In the genomic region with DNA sequence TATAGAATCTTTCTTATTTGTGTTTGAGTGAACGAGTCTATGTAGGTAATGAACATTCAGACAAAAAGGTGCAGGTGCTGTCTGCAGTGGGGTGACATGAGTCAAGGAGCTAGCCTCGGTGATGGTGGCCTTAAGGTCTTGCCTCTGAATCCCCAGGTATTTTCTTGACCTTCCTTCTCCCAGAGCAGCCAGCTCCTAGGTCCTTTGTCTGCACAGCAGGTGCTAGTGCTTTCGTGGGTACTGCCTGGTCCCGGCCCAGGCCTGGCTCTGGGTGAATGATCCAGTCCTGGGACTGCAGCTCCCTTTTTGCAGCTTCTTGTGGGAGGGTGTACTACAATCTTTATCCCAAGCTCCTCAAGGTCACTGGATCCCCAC, we compare ENCODE assay signal across 3 cellular contexts.
TF ChIP-seq lines count a peak whose summit lies in the region.

No MANE protein-coding gene starts in this region.

TF ChIP-seq in liver, 16 proteins besides CTCF, POLR2A, EP300 and RAD21:
- TF ChIP-seq JUND (IDR thresholded peaks at IDR 0.05) (no peak), HNF4G (IDR thresholded peaks at IDR 0.05) (no peak), TAF1 (conservative IDR thresholded peaks at IDR 0.05) (no peak), FOXA1 (IDR thresholded peaks at IDR 0.05) (no peak), HNF4A (conservative IDR thresholded peaks at IDR 0.05) (no peak), SP1 (IDR thresholded peaks at IDR 0.05) (no peak), YY1 (IDR thresholded peaks at IDR 0.05) (no peak), NR2F2 (IDR thresholded peaks at IDR 0.05) (no peak), EGR1 (IDR thresholded peaks at IDR 0.05; ENCODE audit: low read depth in 2 of 2) (no peak), GABPA (IDR thresholded peaks at IDR 0.05 in 1 of 2, conservative IDR thresholded peaks at IDR 0.05 in 1 of 2) (no peak), FOXA2 (IDR thresholded peaks at IDR 0.05) (no peak), RXRA (IDR thresholded peaks at IDR 0.05) (no peak)
- TF ChIP-seq, protein P1, sequence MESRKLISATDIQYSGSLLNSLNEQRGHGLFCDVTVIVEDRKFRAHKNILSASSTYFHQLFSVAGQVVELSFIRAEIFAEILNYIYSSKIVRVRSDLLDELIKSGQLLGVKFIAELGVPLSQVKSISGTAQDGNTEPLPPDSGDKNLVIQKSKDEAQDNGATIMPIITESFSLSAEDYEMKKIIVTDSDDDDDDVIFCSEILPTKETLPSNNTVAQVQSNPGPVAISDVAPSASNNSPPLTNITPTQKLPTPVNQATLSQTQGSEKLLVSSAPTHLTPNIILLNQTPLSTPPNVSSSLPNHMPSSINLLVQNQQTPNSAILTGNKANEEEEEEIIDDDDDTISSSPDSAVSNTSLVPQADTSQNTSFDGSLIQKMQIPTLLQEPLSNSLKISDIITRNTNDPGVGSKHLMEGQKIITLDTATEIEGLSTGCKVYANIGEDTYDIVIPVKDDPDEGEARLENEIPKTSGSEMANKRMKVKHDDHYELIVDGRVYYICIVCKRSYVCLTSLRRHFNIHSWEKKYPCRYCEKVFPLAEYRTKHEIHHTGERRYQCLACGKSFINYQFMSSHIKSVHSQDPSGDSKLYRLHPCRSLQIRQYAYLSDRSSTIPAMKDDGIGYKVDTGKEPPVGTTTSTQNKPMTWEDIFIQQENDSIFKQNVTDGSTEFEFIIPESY (IDR thresholded peaks at IDR 0.05): no peak
- TF ChIP-seq, protein P2, sequence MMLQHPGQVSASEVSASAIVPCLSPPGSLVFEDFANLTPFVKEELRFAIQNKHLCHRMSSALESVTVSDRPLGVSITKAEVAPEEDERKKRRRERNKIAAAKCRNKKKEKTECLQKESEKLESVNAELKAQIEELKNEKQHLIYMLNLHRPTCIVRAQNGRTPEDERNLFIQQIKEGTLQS (IDR thresholded peaks at IDR 0.05): no peak
- TF ChIP-seq, protein P3, sequence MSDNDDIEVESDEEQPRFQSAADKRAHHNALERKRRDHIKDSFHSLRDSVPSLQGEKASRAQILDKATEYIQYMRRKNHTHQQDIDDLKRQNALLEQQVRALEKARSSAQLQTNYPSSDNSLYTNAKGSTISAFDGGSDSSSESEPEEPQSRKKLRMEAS (IDR thresholded peaks at IDR 0.05): no peak
- TF ChIP-seq, protein P4, sequence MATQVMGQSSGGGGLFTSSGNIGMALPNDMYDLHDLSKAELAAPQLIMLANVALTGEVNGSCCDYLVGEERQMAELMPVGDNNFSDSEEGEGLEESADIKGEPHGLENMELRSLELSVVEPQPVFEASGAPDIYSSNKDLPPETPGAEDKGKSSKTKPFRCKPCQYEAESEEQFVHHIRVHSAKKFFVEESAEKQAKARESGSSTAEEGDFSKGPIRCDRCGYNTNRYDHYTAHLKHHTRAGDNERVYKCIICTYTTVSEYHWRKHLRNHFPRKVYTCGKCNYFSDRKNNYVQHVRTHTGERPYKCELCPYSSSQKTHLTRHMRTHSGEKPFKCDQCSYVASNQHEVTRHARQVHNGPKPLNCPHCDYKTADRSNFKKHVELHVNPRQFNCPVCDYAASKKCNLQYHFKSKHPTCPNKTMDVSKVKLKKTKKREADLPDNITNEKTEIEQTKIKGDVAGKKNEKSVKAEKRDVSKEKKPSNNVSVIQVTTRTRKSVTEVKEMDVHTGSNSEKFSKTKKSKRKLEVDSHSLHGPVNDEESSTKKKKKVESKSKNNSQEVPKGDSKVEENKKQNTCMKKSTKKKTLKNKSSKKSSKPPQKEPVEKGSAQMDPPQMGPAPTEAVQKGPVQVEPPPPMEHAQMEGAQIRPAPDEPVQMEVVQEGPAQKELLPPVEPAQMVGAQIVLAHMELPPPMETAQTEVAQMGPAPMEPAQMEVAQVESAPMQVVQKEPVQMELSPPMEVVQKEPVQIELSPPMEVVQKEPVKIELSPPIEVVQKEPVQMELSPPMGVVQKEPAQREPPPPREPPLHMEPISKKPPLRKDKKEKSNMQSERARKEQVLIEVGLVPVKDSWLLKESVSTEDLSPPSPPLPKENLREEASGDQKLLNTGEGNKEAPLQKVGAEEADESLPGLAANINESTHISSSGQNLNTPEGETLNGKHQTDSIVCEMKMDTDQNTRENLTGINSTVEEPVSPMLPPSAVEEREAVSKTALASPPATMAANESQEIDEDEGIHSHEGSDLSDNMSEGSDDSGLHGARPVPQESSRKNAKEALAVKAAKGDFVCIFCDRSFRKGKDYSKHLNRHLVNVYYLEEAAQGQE (IDR thresholded peaks at IDR 0.05): no peak
TF ChIP-seq in liver: peak in this region for 0.

TF ChIP-seq in HepG2, 621 proteins besides CTCF, POLR2A, EP300 and RAD21:
- TF ChIP-seq ZNF543 (CRISPR knock-in tag; IDR thresholded peaks at IDR 0.05): no peak
- TF ChIP-seq FOXP1 (IDR thresholded peaks at IDR 0.05): no peak
- no peak for TF ChIP-seq FOXP1 (CRISPR knock-in tag; IDR thresholded peaks at IDR 0.05)
- TF ChIP-seq ZMYM2 (CRISPR knock-in tag; IDR thresholded peaks at IDR 0.05): no peak
- TF ChIP-seq HNRNPLL (IDR thresholded peaks at IDR 0.05; ENCODE audit: low read depth, low read length, poor library complexity, severe bottlenecking): no peak
- TF ChIP-seq, protein P5, sequence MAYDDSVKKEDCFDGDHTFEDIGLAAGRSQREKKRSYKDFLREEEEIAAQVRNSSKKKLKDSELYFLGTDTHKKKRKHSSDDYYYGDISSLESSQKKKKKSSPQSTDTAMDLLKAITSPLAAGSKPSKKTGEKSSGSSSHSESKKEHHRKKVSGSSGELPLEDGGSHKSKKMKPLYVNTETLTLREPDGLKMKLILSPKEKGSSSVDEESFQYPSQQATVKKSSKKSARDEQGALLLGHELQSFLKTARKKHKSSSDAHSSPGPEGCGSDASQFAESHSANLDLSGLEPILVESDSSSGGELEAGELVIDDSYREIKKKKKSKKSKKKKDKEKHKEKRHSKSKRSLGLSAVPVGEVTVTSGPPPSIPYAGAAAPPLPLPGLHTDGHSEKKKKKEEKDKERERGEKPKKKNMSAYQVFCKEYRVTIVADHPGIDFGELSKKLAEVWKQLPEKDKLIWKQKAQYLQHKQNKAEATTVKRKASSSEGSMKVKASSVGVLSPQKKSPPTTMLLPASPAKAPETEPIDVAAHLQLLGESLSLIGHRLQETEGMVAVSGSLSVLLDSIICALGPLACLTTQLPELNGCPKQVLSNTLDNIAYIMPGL (CRISPR knock-in tag; IDR thresholded peaks at IDR 0.05; ENCODE audit: borderline replicate concordance in 1 of 2, low read depth in 1 of 2): no peak
- TF ChIP-seq KAT2B (IDR thresholded peaks at IDR 0.05; ENCODE audit: borderline replicate concordance, low read depth, low read length): no peak
- TF ChIP-seq ZFX (CRISPR knock-in tag; IDR thresholded peaks at IDR 0.05; ENCODE audit: low read depth): no peak
- TF ChIP-seq ARNT (IDR thresholded peaks at IDR 0.05): no peak
- TF ChIP-seq ZNF761 (CRISPR knock-in tag; conservative IDR thresholded peaks at IDR 0.05): no peak
TF ChIP-seq in HepG2: peak in this region for 0.

TF ChIP-seq in endothelial cell of umbilical vein, 7 proteins besides CTCF, POLR2A, EP300 and RAD21:
- TF ChIP-seq JUN (IDR thresholded peaks at IDR 0.05; ENCODE audit: borderline replicate concordance, insufficient read depth, insufficient read length, low read depth) (no peak), FOS (IDR thresholded peaks at IDR 0.05; ENCODE audit: borderline replicate concordance, insufficient read depth, low read length) (no peak), GATA2 (IDR thresholded peaks at IDR 0.05; ENCODE audit: insufficient read depth, insufficient read length, low read depth, low read length) (no peak), EZH2 (IDR thresholded peaks at IDR 0.05; ENCODE audit: borderline replicate concordance, low read depth, low read length, severe bottlenecking) (no peak), POLR2AphosphoS5 (IDR thresholded peaks at IDR 0.05; ENCODE audit: insufficient read depth, low read depth, low read length) (no peak), MYC (IDR thresholded peaks at IDR 0.05; ENCODE audit: low read depth, low read length) (no peak)
- TF ChIP-seq, protein P3 (IDR thresholded peaks at IDR 0.05; ENCODE audit: insufficient read depth, insufficient read length): no peak
